In genomic region chr12:46124132-46124847, GRCh38 we compare ENCODE assay signal across 1 cellular context.
TF ChIP-seq lines count a peak whose summit lies in the region.

No MANE protein-coding gene starts in this region.

TF ChIP-seq in GM23338, 12 proteins besides CTCF, POLR2A, EP300 and RAD21 (continued from another document):
- TF ChIP-seq, protein P1, sequence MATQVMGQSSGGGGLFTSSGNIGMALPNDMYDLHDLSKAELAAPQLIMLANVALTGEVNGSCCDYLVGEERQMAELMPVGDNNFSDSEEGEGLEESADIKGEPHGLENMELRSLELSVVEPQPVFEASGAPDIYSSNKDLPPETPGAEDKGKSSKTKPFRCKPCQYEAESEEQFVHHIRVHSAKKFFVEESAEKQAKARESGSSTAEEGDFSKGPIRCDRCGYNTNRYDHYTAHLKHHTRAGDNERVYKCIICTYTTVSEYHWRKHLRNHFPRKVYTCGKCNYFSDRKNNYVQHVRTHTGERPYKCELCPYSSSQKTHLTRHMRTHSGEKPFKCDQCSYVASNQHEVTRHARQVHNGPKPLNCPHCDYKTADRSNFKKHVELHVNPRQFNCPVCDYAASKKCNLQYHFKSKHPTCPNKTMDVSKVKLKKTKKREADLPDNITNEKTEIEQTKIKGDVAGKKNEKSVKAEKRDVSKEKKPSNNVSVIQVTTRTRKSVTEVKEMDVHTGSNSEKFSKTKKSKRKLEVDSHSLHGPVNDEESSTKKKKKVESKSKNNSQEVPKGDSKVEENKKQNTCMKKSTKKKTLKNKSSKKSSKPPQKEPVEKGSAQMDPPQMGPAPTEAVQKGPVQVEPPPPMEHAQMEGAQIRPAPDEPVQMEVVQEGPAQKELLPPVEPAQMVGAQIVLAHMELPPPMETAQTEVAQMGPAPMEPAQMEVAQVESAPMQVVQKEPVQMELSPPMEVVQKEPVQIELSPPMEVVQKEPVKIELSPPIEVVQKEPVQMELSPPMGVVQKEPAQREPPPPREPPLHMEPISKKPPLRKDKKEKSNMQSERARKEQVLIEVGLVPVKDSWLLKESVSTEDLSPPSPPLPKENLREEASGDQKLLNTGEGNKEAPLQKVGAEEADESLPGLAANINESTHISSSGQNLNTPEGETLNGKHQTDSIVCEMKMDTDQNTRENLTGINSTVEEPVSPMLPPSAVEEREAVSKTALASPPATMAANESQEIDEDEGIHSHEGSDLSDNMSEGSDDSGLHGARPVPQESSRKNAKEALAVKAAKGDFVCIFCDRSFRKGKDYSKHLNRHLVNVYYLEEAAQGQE (IDR thresholded peaks at IDR 0.05; ENCODE audit: unreplicated experiment): no peak
- TF ChIP-seq CREB1 (CRISPR knock-in tag; IDR thresholded peaks at IDR 0.05; ENCODE audit: low read depth): no peak
- no peak for TF ChIP-seq EZH2 (IDR thresholded peaks at IDR 0.05; ENCODE audit: low read depth, unreplicated experiment)
- TF ChIP-seq ZNF331 (CRISPR knock-in tag; IDR thresholded peaks at IDR 0.05; ENCODE audit: low read depth): no peak
- TF ChIP-seq STAT1 (IDR thresholded peaks at IDR 0.05; ENCODE audit: unreplicated experiment): no peak
- no peak for TF ChIP-seq EZH2phosphoT487 (IDR thresholded peaks at IDR 0.05; ENCODE audit: unreplicated experiment)
- no peak for TF ChIP-seq JUNB (IDR thresholded peaks at IDR 0.05; ENCODE audit: unreplicated experiment)
- no peak for TF ChIP-seq ETS1 (IDR thresholded peaks at IDR 0.05)
